ENCODE assay signal across 9 cellular contexts in the genomic region with DNA sequence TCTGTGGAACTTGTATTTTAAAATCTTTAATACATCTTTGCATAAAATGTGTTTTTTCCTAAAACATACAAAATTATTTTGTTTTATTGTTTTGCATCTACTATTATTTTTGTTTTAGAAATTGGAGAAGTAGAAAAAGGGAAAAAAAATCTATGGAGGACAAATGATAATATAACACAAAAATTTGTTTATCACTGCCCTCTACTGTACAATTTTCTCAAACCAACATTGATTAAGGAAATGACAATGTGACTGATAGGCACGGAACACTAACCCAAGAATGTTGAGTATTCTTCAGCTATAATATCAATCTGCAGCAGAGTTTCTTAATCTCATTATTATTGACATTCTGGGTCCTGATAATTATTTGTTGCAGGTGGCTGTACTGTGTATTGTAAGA. TPM values are rescaled to one million over a fixed set of nuclear protein-coding genes. Genes with fewer than 3 reads are reported as not detected.
A peak's percentile ranks its signal among the peaks of the same experiment; 100 is the strongest.
DNase-seq lines count a peak whose midpoint lies in the region; ATAC-seq, FAIRE-seq and TF ChIP-seq lines count a peak whose summit lies in the region.
"Had no signal": no experiment of that assay in that cellular context is flagged by ENCODE, and none has a peak within 500 bp of the region (broad histone marks: within the 10 kb centered on the region; RNA-seq: fewer than 3 reads in every experiment).

No MANE protein-coding gene starts in this region.

- no peaks in the 10 kb centered on the region for H3K27me3 ChIP-seq in MG63

- DNase-seq in AG09319 (ENCODE audit: extremely low read depth, low read depth) (no peak), GM19239 (ENCODE audit: insufficient read length, low spot score) (no peak), NCI-H446 treated with DMSO at 0.1 percent for 48 hours (lab: John Stamatoyannopoulos, UW) (peak; percentile 52), frontal cortex (ENCODE audit: low spot score in 2 of 2) (no peak), MG63 (no peak), progenitor cell of endocrine pancreas (ENCODE audit: low spot score, unreplicated experiment) (no peak)
- DNase-seq in T-helper 2 cell treated with Interferon-gamma antibody and Interleukin-4, amounts not matched to agents 5 μg/mL and 100 μg/mL, for 36 hours (ENCODE audit: low spot score): no peak
- DNase-seq: right cardiac atrium had no signal

- no peaks in the 10 kb centered on the region for H3K9me3 Mint-ChIP-seq in progenitor cell of endocrine pancreas (ENCODE audit: low read depth)
- no peaks in the 10 kb centered on the region for H3K9me3 Mint-ChIP-seq in T-helper 2 cell treated with Interferon-gamma antibody and Interleukin-4, amounts not matched to agents 5 μg/mL and 100 μg/mL, for 36 hours

- FAIRE-seq in GM19239 (lab: Jason Lieb, UNC): peak; percentile 66
- FAIRE-seq in frontal cortex (lab: Jason Lieb, UNC): peak; percentile 73

- no peaks in the 10 kb centered on the region for H3K9me3 ChIP-seq in MG63

- H3K36me3 Mint-ChIP-seq in progenitor cell of endocrine pancreas (ENCODE audit: insufficient read depth): no peaks in the 10 kb centered on the region
- no peaks in the 10 kb centered on the region for H3K36me3 Mint-ChIP-seq in T-helper 2 cell treated with Interferon-gamma antibody and Interleukin-4, amounts not matched to agents 5 μg/mL and 100 μg/mL, for 36 hours (ENCODE audit: low read depth)

- H3K27ac Mint-ChIP-seq in progenitor cell of endocrine pancreas: no peak overlapping the region
- no peak overlapping the region for H3K27ac Mint-ChIP-seq in T-helper 2 cell treated with Interferon-gamma antibody and Interleukin-4, amounts not matched to agents 5 μg/mL and 100 μg/mL, for 36 hours

- TF ChIP-seq CTCF in AG09319 (IDR thresholded peaks at IDR 0.05; ENCODE audit: low read depth, low read length) (peak; percentile 8; the same call in 1 of the 2 replicates), progenitor cell of endocrine pancreas (IDR thresholded peaks at IDR 0.05; ENCODE audit: unreplicated experiment) (no peak)

- H3K36me3 ChIP-seq in MG63: no peaks in the 10 kb centered on the region

- H3K4me3 ChIP-seq in MG63: no peak overlapping the region

- ATAC-seq in HG03520 (IDR thresholded peaks at IDR 0.05; ENCODE audit: unreplicated experiment): no peak

- H3K27me3 Mint-ChIP-seq in progenitor cell of endocrine pancreas: no peaks in the 10 kb centered on the region
- peaks cover 35% of the 10 kb centered on the region for H3K27me3 Mint-ChIP-seq in T-helper 2 cell treated with Interferon-gamma antibody and Interleukin-4, amounts not matched to agents 5 μg/mL and 100 μg/mL, for 36 hours (ENCODE audit: low read depth)

- no peak overlapping the region for H3K4me3 Mint-ChIP-seq in progenitor cell of endocrine pancreas (ENCODE audit: low read depth)
- no peak overlapping the region for H3K4me3 Mint-ChIP-seq in T-helper 2 cell treated with Interferon-gamma antibody and Interleukin-4, amounts not matched to agents 5 μg/mL and 100 μg/mL, for 36 hours

- H3K4me1 Mint-ChIP-seq in progenitor cell of endocrine pancreas (ENCODE audit: low read depth): peaks cover 18% of the 10 kb centered on the region
- peaks cover 2% of the 10 kb centered on the region for H3K4me1 Mint-ChIP-seq in T-helper 2 cell treated with Interferon-gamma antibody and Interleukin-4, amounts not matched to agents 5 μg/mL and 100 μg/mL, for 36 hours (ENCODE audit: low read depth)

RNA-seq across cellular contexts. Expression of gene ING3, which starts 9.5 kb away (rescaled TPM):
- total RNA-seq in frontal cortex (33.8 TPM), progenitor cell of endocrine pancreas (27.4 and 28.3 TPM in 2 replicates)
- total RNA-seq in MG63 (2014; rRNA removed; shearing (Covaris generic); ENCODE audit: low replicate concordance): 14.1 and 19.1 TPM in 2 replicates

RNA-seq across cellular contexts. Expression of gene CPED1, which starts 47.4 kb away (rescaled TPM):
- total RNA-seq in frontal cortex (3.3 TPM), progenitor cell of endocrine pancreas (0.80 and 1.1 TPM in 2 replicates)
- 3.3 and 3.7 TPM in 2 replicates for total RNA-seq in MG63 (2014; rRNA removed; shearing (Covaris generic); ENCODE audit: low replicate concordance)
